17 cellular contexts compared by ENCODE assay signal in the genomic region with DNA sequence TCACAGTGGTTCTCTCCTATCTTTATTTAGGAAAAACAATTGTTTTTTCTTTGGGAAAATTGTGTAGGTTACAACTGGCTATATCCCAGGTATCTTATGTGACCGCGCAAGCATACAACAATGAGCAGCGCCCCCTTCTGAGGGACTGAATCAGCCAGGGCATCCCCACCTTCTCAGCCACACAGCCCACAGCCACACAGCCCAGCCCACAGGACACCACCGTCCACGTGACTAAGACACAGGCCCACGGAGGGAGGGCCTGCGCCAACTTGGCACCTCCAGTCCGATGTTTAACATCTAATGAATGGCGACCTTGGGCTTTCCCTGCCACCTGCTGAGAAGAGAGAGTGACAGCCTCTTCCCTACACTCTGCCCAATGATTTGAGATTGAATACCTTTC.
"Had no signal": no experiment of that assay in that cellular context is flagged by ENCODE, and none has a peak within 500 bp of the region (broad histone marks: within the 10 kb centered on the region; RNA-seq: fewer than 3 reads in every experiment).

No MANE protein-coding gene starts in this region.

- H3K27me3 ChIP-seq: breast epithelium, gastrocnemius medialis, heart left ventricle, tibial nerve had no signal

- DNase-seq: activated CD4-positive, alpha-beta T cell treated with anti-CD3 and anti-CD28 coated beads, Interleukin-2, amount 10 ng/mL, durations not matched to agents 7 days and 5 days; activated gamma-delta T cell; activated naive CD8-positive, alpha-beta T cell treated with anti-CD3 and anti-CD28 coated beads, Interleukin-2, amount 10 ng/mL, durations not matched to agents 7 days and 5 days; activated T-cell treated with anti-CD3 and anti-CD28 coated beads, Interleukin-2, amount 50 U/mL, for 4 hours; aorta; cerebellar nuclear complex; endodermal cell; gastrocnemius medialis; left colon; midbrain; stimulated activated CD4-positive, alpha-beta T cell treated with anti-CD3 and anti-CD28 coated beads, Interleukin-12 subunit alpha, Interleukin-12 subunit beta, amount 100 ng/mL, for 4 hours; stimulated activated CD4-positive, alpha-beta T cell treated with anti-CD3 and anti-CD28 coated beads, Interleukin-2, amount 100 ng/mL, for 24 hours had no signal

- H3K4me3 Mint-ChIP-seq: activated CD4-positive, alpha-beta T cell treated with anti-CD3 and anti-CD28 coated beads, Interleukin-2, amount 10 ng/mL, durations not matched to agents 7 days and 5 days; activated T-cell treated with anti-CD3 and anti-CD28 coated beads, Interleukin-2, amount 50 U/mL, for 4 hours; endodermal cell; stimulated activated effector memory CD8-positive, alpha-beta T cell treated with anti-CD3 and anti-CD28 coated beads, Interleukin-12 subunit alpha, Interleukin-12 subunit beta, amount 100 ng/mL, for 72 hours had no signal

- H3K36me3 Mint-ChIP-seq: stimulated activated effector memory CD8-positive, alpha-beta T cell treated with anti-CD3 and anti-CD28 coated beads, Interleukin-12 subunit alpha, Interleukin-12 subunit beta, amount 100 ng/mL, for 72 hours had no signal

- H3K27ac Mint-ChIP-seq: activated CD4-positive, alpha-beta T cell treated with anti-CD3 and anti-CD28 coated beads, Interleukin-2, amount 10 ng/mL, durations not matched to agents 7 days and 5 days; endodermal cell; stimulated activated effector memory CD8-positive, alpha-beta T cell treated with anti-CD3 and anti-CD28 coated beads, Interleukin-12 subunit alpha, Interleukin-12 subunit beta, amount 100 ng/mL, for 72 hours had no signal

- H3K36me3 ChIP-seq: breast epithelium, gastrocnemius medialis, heart left ventricle, tibial nerve had no signal

- H3K27ac ChIP-seq: breast epithelium, gastrocnemius medialis, heart left ventricle, tibial nerve had no signal

- H3K27me3 Mint-ChIP-seq: activated CD4-positive, alpha-beta T cell treated with anti-CD3 and anti-CD28 coated beads, Interleukin-2, amount 10 ng/mL, durations not matched to agents 7 days and 5 days; activated naive CD8-positive, alpha-beta T cell treated with anti-CD3 and anti-CD28 coated beads, Interleukin-2, amount 10 ng/mL, durations not matched to agents 7 days and 5 days had no signal

- H3K9me3 Mint-ChIP-seq: activated CD4-positive, alpha-beta T cell treated with anti-CD3 and anti-CD28 coated beads, Interleukin-2, amount 10 ng/mL, durations not matched to agents 7 days and 5 days; activated naive CD8-positive, alpha-beta T cell treated with anti-CD3 and anti-CD28 coated beads, Interleukin-2, amount 10 ng/mL, durations not matched to agents 7 days and 5 days; activated T-cell treated with anti-CD3 and anti-CD28 coated beads, Interleukin-2, amount 50 U/mL, for 4 hours; endodermal cell; stimulated activated effector memory CD8-positive, alpha-beta T cell treated with anti-CD3 and anti-CD28 coated beads, Interleukin-12 subunit alpha, Interleukin-12 subunit beta, amount 100 ng/mL, for 72 hours had no signal

- ATAC-seq: activated T-cell treated with anti-CD3 and anti-CD28 coated beads, Interleukin-2, amount 50 U/mL, for 4 hours; gastrocnemius medialis; heart left ventricle; left colon; stimulated activated effector memory CD8-positive, alpha-beta T cell treated with anti-CD3 and anti-CD28 coated beads, Interleukin-12 subunit alpha, Interleukin-12 subunit beta, amount 100 ng/mL, for 72 hours had no signal

- H3K4me3 ChIP-seq: breast epithelium, gastrocnemius medialis, heart left ventricle, lung, tibial nerve had no signal

- H3K9me3 ChIP-seq: breast epithelium, gastrocnemius medialis, heart left ventricle, tibial nerve had no signal
